In the genomic region with DNA sequence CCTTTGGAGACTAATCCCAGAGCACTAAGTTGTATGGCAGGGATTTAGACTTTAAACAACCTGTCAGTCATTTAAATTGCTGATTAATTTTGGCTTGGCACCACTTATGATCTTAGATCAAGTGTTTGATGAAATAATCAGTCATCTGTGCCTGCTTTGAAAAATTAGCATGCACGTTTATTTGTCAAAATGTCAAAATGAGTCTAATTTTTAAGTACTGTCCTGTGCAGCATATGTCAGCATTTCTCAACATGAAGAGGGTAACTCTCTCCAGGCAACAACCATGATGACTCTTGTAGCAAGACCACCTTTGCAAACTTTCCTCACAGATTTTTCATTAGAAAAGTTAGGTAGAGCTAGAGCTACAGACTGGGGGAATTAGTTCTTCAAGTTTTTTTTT, we compare ENCODE assay signal across 34 cellular contexts.
"Had no signal": no experiment of that assay in that cellular context is flagged by ENCODE, and none has a peak within 500 bp of the region (broad histone marks: within the 10 kb centered on the region; RNA-seq: fewer than 3 reads in every experiment).

No MANE protein-coding gene starts in this region.

- DNase-seq: activated effector memory CD4-positive, alpha-beta T cell treated with anti-CD3 and anti-CD28 coated beads, Interleukin-2, amount 50 U/mL, for 16 hours; activated effector memory CD4-positive, alpha-beta T cell treated with Interleukin-2 at 50 U/mL for 16 hours; activated gamma-delta T cell; activated gamma-delta T cell treated with Interleukin-2 at 50 U/mL for 16 hours; activated naive CD4-positive, alpha-beta T cell; activated naive CD4-positive, alpha-beta T cell treated with anti-CD3 and anti-CD28 coated beads for 36 hours; activated naive CD4-positive, alpha-beta T cell treated with anti-CD3 and anti-CD28 coated beads, Interleukin-2, amount 10 ng/mL, durations not matched to agents 7 days and 5 days; activated naive CD4-positive, alpha-beta T cell treated with anti-CD3 and anti-CD28 coated beads, Interleukin-2, amount 50 U/mL, for 16 hours; activated naive CD4-positive, alpha-beta T cell treated with Interleukin-2 at 50 U/mL for 16 hours; activated naive CD8-positive, alpha-beta T cell treated with anti-CD3 and anti-CD28 coated beads for 36 hours; activated naive CD8-positive, alpha-beta T cell treated with anti-CD3 and anti-CD28 coated beads, Interleukin-2, amount 10 ng/mL, durations not matched to agents 7 days and 5 days; activated naive CD8-positive, alpha-beta T cell treated with anti-CD3 and anti-CD28 coated beads, Interleukin-2, amount 50 U/mL, for 24 hours; activated T-cell treated with anti-CD3 and anti-CD28 coated beads, Interleukin-2, amount 50 U/mL, for 1 hour; activated T-cell treated with anti-CD3 and anti-CD28 coated beads, Interleukin-2, amount 50 U/mL, for 24 hours; activated T-cell treated with anti-CD3 and anti-CD28 coated beads, Interleukin-2, amount 50 U/mL, for 4 hours; activated T-cell treated with anti-CD3 and anti-CD28 coated beads, Interleukin-2, amount 50 U/mL, for 48 hours; activated T-cell treated with anti-CD3 and anti-CD28 coated beads, Interleukin-2, amount 50 U/mL, for 72 hours; adrenal gland; amniotic stem cell; amygdala; anterior cingulate cortex; aorta; body of pancreas; brain microvascular endothelial cell; caudate nucleus; central memory CD4-positive, alpha-beta T cell; cerebellar nuclear complex had no signal

- H3K36me3 ChIP-seq: adrenal gland, ascending aorta, brain microvascular endothelial cell, breast epithelium, cardiac muscle cell had no signal

- H3K27me3 ChIP-seq: adrenal gland, ascending aorta, body of pancreas, brain microvascular endothelial cell, breast epithelium, cardiac muscle cell had no signal

- H3K9me3 ChIP-seq: adrenal gland, ascending aorta, body of pancreas, breast epithelium had no signal

- ATAC-seq: activated naive CD4-positive, alpha-beta T cell treated with anti-CD3 and anti-CD28 coated beads, Interleukin-2, amount 50 U/mL, for 72 hours; activated naive CD8-positive, alpha-beta T cell treated with anti-CD3 and anti-CD28 coated beads, Interleukin-2, amount 50 U/mL, for 24 hours; activated T-cell treated with anti-CD3 and anti-CD28 coated beads, Interleukin-2, amount 50 U/mL, for 4 hours; activated T-cell treated with anti-CD3 and anti-CD28 coated beads, Interleukin-2, amount 50 U/mL, for 72 hours; activated T-helper 17 cell treated with anti-CD3 and anti-CD28 coated beads, Interleukin-2, amount 50 U/mL, for 72 hours; body of pancreas had no signal

- H3K27ac ChIP-seq: adrenal gland, ascending aorta, body of pancreas, brain microvascular endothelial cell, breast epithelium, cardiac muscle cell had no signal

- H3K4me1 ChIP-seq: adrenal gland, ascending aorta, body of pancreas, breast epithelium had no signal

- FAIRE-seq: astrocyte, bronchial epithelial cell had no signal

- H3K4me3 ChIP-seq: adrenal gland, ascending aorta, body of pancreas, breast epithelium, cardiac muscle cell had no signal
